In the genomic region with DNA sequence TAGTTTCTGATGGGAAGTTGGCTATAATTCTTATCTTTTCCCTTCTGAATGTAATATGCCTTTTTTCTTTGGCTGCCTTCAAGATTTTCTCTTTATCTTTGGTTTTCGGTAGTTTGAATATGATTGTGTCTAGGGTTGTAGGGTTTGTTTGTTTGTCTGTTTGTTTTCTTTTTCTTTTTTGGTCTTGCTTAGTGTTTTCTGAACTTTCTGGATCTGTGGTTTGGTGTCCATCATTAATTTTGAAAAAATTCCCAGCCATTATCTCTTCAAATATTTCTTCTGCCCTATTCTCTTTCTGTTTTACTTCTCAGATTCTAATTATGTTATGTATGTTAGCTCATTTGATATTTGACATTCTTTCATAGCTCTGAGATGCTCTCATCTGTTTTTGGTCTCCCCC, we compare ENCODE assay signal across 20 cellular contexts.
"Had no signal": no experiment of that assay in that cellular context is flagged by ENCODE, and none has a peak within 500 bp of the region (broad histone marks: within the 10 kb centered on the region; RNA-seq: fewer than 3 reads in every experiment).

No MANE protein-coding gene starts in this region.

- H3K4me3 ChIP-seq: colonic mucosa, gastroesophageal sphincter, heart right ventricle, left lung, lower lobe of right lung, mucosa of descending colon had no signal

- H3K36me3 ChIP-seq: colonic mucosa, gastroesophageal sphincter, heart right ventricle, left lung, lower lobe of right lung had no signal

- H3K9me3 Mint-ChIP-seq: effector memory CD8-positive, alpha-beta T cell had no signal

- H3K9me3 ChIP-seq: colonic mucosa, lower lobe of right lung, mucosa of descending colon had no signal

- H3K4me1 Mint-ChIP-seq: endodermal cell, mesothelial cell of epicardium had no signal

- H3K36me3 Mint-ChIP-seq: mesothelial cell of epicardium had no signal

- H3K27ac ChIP-seq: colonic mucosa, epithelial cell of prostate, foreskin keratinocyte, gastroesophageal sphincter, heart right ventricle, left lung, lower lobe of right lung had no signal

- H3K4me3 Mint-ChIP-seq: dendritic cell treated with granulocyte-macrophage colony-stimulating factor and Interleukin-4, amounts not matched to agents 40 ng/mL and 50 ng/mL, for 4 days; effector memory CD8-positive, alpha-beta T cell; endodermal cell; mesothelial cell of epicardium had no signal

- H3K27ac Mint-ChIP-seq: dendritic cell treated with granulocyte-macrophage colony-stimulating factor and Interleukin-4, amounts not matched to agents 40 ng/mL and 50 ng/mL, for 4 days; effector memory CD8-positive, alpha-beta T cell; endodermal cell; mesothelial cell of epicardium had no signal

- H3K4me1 ChIP-seq: colonic mucosa, foreskin keratinocyte, gastroesophageal sphincter, left lung, lower lobe of right lung had no signal

- H3K27me3 ChIP-seq: colonic mucosa, gastroesophageal sphincter, heart right ventricle, left lung had no signal

- DNase-seq: colonic mucosa; cortex of kidney; effector CD8-positive, alpha-beta T cell; effector memory CD8-positive, alpha-beta T cell; endodermal cell; erythroblast; foreskin keratinocyte; head of caudate nucleus; heart right ventricle; hippocampal formation; left cardiac atrium; left lung; left ventricle myocardium superior; lower lobe of right lung; mesenchymal stem cell; mucosa of descending colon had no signal
